In genomic region chr1:32516402-32516801, GRCh38 we compare ENCODE assay signal across 35 cellular contexts. TPM values are rescaled to one million over a fixed set of nuclear protein-coding genes. Genes with fewer than 3 reads are reported as not detected.
"Had no signal": no experiment of that assay in that cellular context is flagged by ENCODE, and none has a peak within 500 bp of the region (broad histone marks: within the 10 kb centered on the region; RNA-seq: fewer than 3 reads in every experiment).

No MANE protein-coding gene starts in this region.

- H3K9me3 ChIP-seq: adrenal gland, body of pancreas, breast epithelium had no signal

- H3K4me1 ChIP-seq: adrenal gland, breast epithelium had no signal

- H3K36me3 ChIP-seq: adrenal gland, brain microvascular endothelial cell, breast epithelium had no signal

- ATAC-seq: activated CD8-positive, alpha-beta T cell treated with anti-CD3 and anti-CD28 coated beads for 36 hours; activated naive CD4-positive, alpha-beta T cell treated with anti-CD3 and anti-CD28 coated beads, Interleukin-2, amount 50 U/mL, for 72 hours; activated T-cell treated with anti-CD3 and anti-CD28 coated beads, Interleukin-2, amount 50 U/mL, for 4 hours; activated T-cell treated with anti-CD3 and anti-CD28 coated beads, Interleukin-2, amount 50 U/mL, for 72 hours; activated T-helper 17 cell treated with anti-CD3 and anti-CD28 coated beads, Interleukin-2, amount 50 U/mL, for 72 hours; body of pancreas had no signal

- H3K4me1 Mint-ChIP-seq: activated T-helper 17 cell treated with anti-CD3 and anti-CD28 coated beads, Interleukin-2, amount 50 U/mL, for 72 hours had no signal

- DNase-seq: activated B cell treated with CpG ODN at 0.5 μM for 24 hours; activated CD4-positive, alpha-beta memory T cell treated with anti-CD3 and anti-CD28 coated beads for 36 hours; activated CD4-positive, alpha-beta T cell treated with anti-CD3 and anti-CD28 coated beads for 4 hours; activated CD4-positive, alpha-beta T cell treated with anti-CD3 and anti-CD28 coated beads, Interleukin-2, amount 10 ng/mL, durations not matched to agents 24 days and 14 days; activated CD4-positive, alpha-beta T cell treated with anti-CD3 and anti-CD28 coated beads, Interleukin-2, amount 50 U/mL, for 1 hour; activated CD4-positive, alpha-beta T cell treated with anti-CD3 and anti-CD28 coated beads, Interleukin-2, amount 50 U/mL, for 4 hours; activated CD4-positive, CD25-positive, alpha-beta regulatory T cell treated with anti-CD3 and anti-CD28 coated beads, Interleukin-2, amount 50 U/mL, for 72 hours; activated CD8-positive, alpha-beta memory T cell treated with anti-CD3 and anti-CD28 coated beads, Interleukin-2, amount 50 U/mL, for 4 hours; activated CD8-positive, alpha-beta T cell treated with anti-CD3 and anti-CD28 coated beads for 36 hours; activated effector memory CD4-positive, alpha-beta T cell treated with anti-CD3 and anti-CD28 coated beads, Interleukin-2, amount 50 U/mL, for 16 hours; activated gamma-delta T cell treated with Interleukin-2 at 50 U/mL for 16 hours; activated naive CD4-positive, alpha-beta T cell; activated naive CD4-positive, alpha-beta T cell treated with anti-CD3 and anti-CD28 coated beads for 36 hours; activated naive CD4-positive, alpha-beta T cell treated with anti-CD3 and anti-CD28 coated beads, Interleukin-2, amount 50 U/mL, for 16 hours; activated naive CD8-positive, alpha-beta T cell treated with anti-CD3 and anti-CD28 coated beads for 36 hours; activated T-cell treated with anti-CD3 and anti-CD28 coated beads for 4 hours; activated T-cell treated with anti-CD3 and anti-CD28 coated beads, Interleukin-2, amount 50 U/mL, for 1 hour; activated T-cell treated with anti-CD3 and anti-CD28 coated beads, Interleukin-2, amount 50 U/mL, for 4 hours; activated T-cell treated with anti-CD3 and anti-CD28 coated beads, Interleukin-2, amount 50 U/mL, for 72 hours; adrenal gland; amniotic stem cell; aorta; body of pancreas; brain microvascular endothelial cell; central memory CD4-positive, alpha-beta T cell; T-helper 9 cell had no signal

- H3K9me3 Mint-ChIP-seq: activated B cell treated with CpG ODN at 0.5 μM for 24 hours; activated CD4-positive, alpha-beta memory T cell treated with anti-CD3 and anti-CD28 coated beads for 36 hours; activated CD4-positive, alpha-beta T cell treated with anti-CD3 and anti-CD28 coated beads, Interleukin-2, amount 10 ng/mL, durations not matched to agents 24 days and 14 days; activated CD8-positive, alpha-beta T cell treated with anti-CD3 and anti-CD28 coated beads for 36 hours; activated naive CD4-positive, alpha-beta T cell treated with anti-CD3 and anti-CD28 coated beads for 36 hours; activated naive CD4-positive, alpha-beta T cell treated with anti-CD3 and anti-CD28 coated beads, Interleukin-2, amount 50 U/mL, for 72 hours; activated naive CD8-positive, alpha-beta T cell treated with anti-CD3 and anti-CD28 coated beads for 36 hours; activated T-cell treated with anti-CD3 and anti-CD28 coated beads, Interleukin-2, amount 50 U/mL, for 4 hours; activated T-cell treated with anti-CD3 and anti-CD28 coated beads, Interleukin-2, amount 50 U/mL, for 72 hours; activated T-helper 1 cell treated with anti-CD3 and anti-CD28 coated beads, Interleukin-12 subunit alpha, Interleukin-12 subunit beta, Interleukin-2, Interleukin-4 antibody, amounts not matched to agents 30 ng/mL and 10 ng/mL and 1 ng/mL, durations not matched to agents 14 hours and 24 hours and 36 hours; activated T-helper 17 cell treated with anti-CD3 and anti-CD28 coated beads, Interleukin-2, amount 50 U/mL, for 72 hours; T-helper 2 cell treated with Interferon-gamma antibody and Interleukin-4, amounts not matched to agents 5 μg/mL and 100 μg/mL, for 36 hours had no signal

- H3K27ac Mint-ChIP-seq: activated B cell treated with CpG ODN at 0.5 μM for 24 hours; activated CD4-positive, alpha-beta memory T cell treated with anti-CD3 and anti-CD28 coated beads for 36 hours; activated CD4-positive, alpha-beta T cell treated with anti-CD3 and anti-CD28 coated beads, Interleukin-2, amount 10 ng/mL, durations not matched to agents 24 days and 14 days; activated CD8-positive, alpha-beta T cell treated with anti-CD3 and anti-CD28 coated beads for 36 hours; activated naive CD4-positive, alpha-beta T cell treated with anti-CD3 and anti-CD28 coated beads for 36 hours; activated naive CD4-positive, alpha-beta T cell treated with anti-CD3 and anti-CD28 coated beads, Interleukin-2, amount 50 U/mL, for 72 hours; activated naive CD8-positive, alpha-beta T cell treated with anti-CD3 and anti-CD28 coated beads for 36 hours; activated T-cell treated with anti-CD3 and anti-CD28 coated beads, Interleukin-2, amount 50 U/mL, for 72 hours; activated T-helper 1 cell treated with anti-CD3 and anti-CD28 coated beads, Interleukin-12 subunit alpha, Interleukin-12 subunit beta, Interleukin-2, Interleukin-4 antibody, amounts not matched to agents 30 ng/mL and 10 ng/mL and 1 ng/mL, durations not matched to agents 14 hours and 24 hours and 36 hours; activated T-helper 17 cell treated with anti-CD3 and anti-CD28 coated beads, Interleukin-2, amount 50 U/mL, for 72 hours; T-helper 2 cell treated with Interferon-gamma antibody and Interleukin-4, amounts not matched to agents 5 μg/mL and 100 μg/mL, for 36 hours had no signal

- H3K36me3 Mint-ChIP-seq: activated CD4-positive, alpha-beta memory T cell treated with anti-CD3 and anti-CD28 coated beads for 36 hours; activated naive CD4-positive, alpha-beta T cell treated with anti-CD3 and anti-CD28 coated beads, Interleukin-2, amount 50 U/mL, for 72 hours; activated naive CD8-positive, alpha-beta T cell treated with anti-CD3 and anti-CD28 coated beads for 36 hours had no signal

- H3K4me3 Mint-ChIP-seq: activated B cell treated with CpG ODN at 0.5 μM for 24 hours; activated CD4-positive, alpha-beta memory T cell treated with anti-CD3 and anti-CD28 coated beads for 36 hours; activated CD4-positive, alpha-beta T cell treated with anti-CD3 and anti-CD28 coated beads, Interleukin-2, amount 10 ng/mL, durations not matched to agents 24 days and 14 days; activated CD8-positive, alpha-beta T cell treated with anti-CD3 and anti-CD28 coated beads for 36 hours; activated naive CD4-positive, alpha-beta T cell treated with anti-CD3 and anti-CD28 coated beads for 36 hours; activated naive CD8-positive, alpha-beta T cell treated with anti-CD3 and anti-CD28 coated beads for 36 hours; activated T-cell treated with anti-CD3 and anti-CD28 coated beads, Interleukin-2, amount 50 U/mL, for 4 hours; activated T-cell treated with anti-CD3 and anti-CD28 coated beads, Interleukin-2, amount 50 U/mL, for 72 hours; activated T-helper 1 cell treated with anti-CD3 and anti-CD28 coated beads, Interleukin-12 subunit alpha, Interleukin-12 subunit beta, Interleukin-2, Interleukin-4 antibody, amounts not matched to agents 30 ng/mL and 10 ng/mL and 1 ng/mL, durations not matched to agents 14 hours and 24 hours and 36 hours; activated T-helper 17 cell treated with anti-CD3 and anti-CD28 coated beads, Interleukin-2, amount 50 U/mL, for 72 hours; T-helper 2 cell treated with Interferon-gamma antibody and Interleukin-4, amounts not matched to agents 5 μg/mL and 100 μg/mL, for 36 hours had no signal

- H3K27me3 ChIP-seq: adrenal gland, brain microvascular endothelial cell, breast epithelium had no signal

- H3K4me3 ChIP-seq: adrenal gland, body of pancreas, breast epithelium, coronary artery had no signal

- H3K27ac ChIP-seq: adrenal gland, body of pancreas, brain microvascular endothelial cell, breast epithelium, coronary artery, VCaP had no signal

RNA-seq across cellular contexts. Expression of gene ZBTB8B, which starts 51.5 kb away (rescaled TPM):
- total RNA-seq: activated CD4-positive, alpha-beta memory T cell treated with anti-CD3 and anti-CD28 coated beads for 36 hours; activated CD4-positive, alpha-beta T cell treated with anti-CD3 and anti-CD28 coated beads, Interleukin-2, amount 10 ng/mL, durations not matched to agents 24 days and 14 days; activated CD8-positive, alpha-beta memory T cell treated with anti-CD3 and anti-CD28 coated beads for 36 hours; activated CD8-positive, alpha-beta T cell treated with anti-CD3 and anti-CD28 coated beads for 36 hours; activated naive CD4-positive, alpha-beta T cell treated with anti-CD3 and anti-CD28 coated beads for 36 hours; activated naive CD4-positive, alpha-beta T cell treated with anti-CD3 and anti-CD28 coated beads, Interleukin-2, amount 50 U/mL, for 72 hours; activated naive CD8-positive, alpha-beta T cell treated with anti-CD3 and anti-CD28 coated beads for 36 hours; activated T-cell treated with anti-CD3 and anti-CD28 coated beads, Interleukin-2, amount 50 U/mL, for 4 hours; activated T-cell treated with anti-CD3 and anti-CD28 coated beads, Interleukin-2, amount 50 U/mL, for 72 hours; activated T-helper 1 cell treated with anti-CD3 and anti-CD28 coated beads, Interleukin-12 subunit alpha, Interleukin-12 subunit beta, Interleukin-2, Interleukin-4 antibody, amounts not matched to agents 30 ng/mL and 10 ng/mL and 1 ng/mL, durations not matched to agents 14 hours and 24 hours and 36 hours; activated T-helper 17 cell treated with anti-CD3 and anti-CD28 coated beads, Interleukin-2, amount 50 U/mL, for 72 hours; cardiac septum had no signal
- polyA plus RNA-seq: aorta had no signal
